ENCODE assay signal across 22 cellular contexts in the genomic region with DNA sequence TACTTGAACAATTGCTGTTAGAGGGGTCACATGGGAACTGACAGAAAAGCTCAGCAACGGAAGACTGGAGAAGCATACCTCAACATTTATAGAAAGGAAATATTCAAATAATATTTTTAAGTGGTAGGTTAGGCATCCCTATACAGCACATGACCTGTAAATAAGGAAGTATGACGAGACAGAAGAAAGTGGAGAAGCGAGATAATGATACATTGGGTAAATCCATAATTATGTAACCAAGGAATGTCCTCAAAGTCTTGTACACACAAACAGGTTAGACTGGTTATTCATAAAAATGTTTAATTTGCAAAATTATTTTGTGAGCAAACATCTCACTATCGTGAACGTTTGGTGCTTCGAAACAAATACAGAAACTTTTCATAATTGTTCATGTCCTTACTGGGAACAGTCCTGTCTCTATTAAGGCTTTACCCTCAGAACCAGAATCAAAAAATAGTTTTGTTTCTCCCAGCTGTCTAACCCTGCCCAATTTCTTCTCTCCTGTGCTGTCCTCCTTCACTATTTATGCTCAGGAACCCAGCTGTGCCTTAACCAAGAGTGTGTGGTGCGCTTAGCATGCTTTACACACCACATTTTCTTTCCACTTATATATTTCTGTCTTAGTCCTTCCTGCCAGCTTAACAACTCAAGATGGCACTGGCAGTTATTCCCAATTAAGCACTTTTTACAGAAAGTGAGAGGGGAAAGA. TPM values are rescaled to one million over a fixed set of nuclear protein-coding genes. Genes with fewer than 3 reads are reported as not detected.
DNase-seq lines count a peak whose midpoint lies in the region; ATAC-seq and TF ChIP-seq lines count a peak whose summit lies in the region.
"Had no signal": no experiment of that assay in that cellular context is flagged by ENCODE, and none has a peak within 500 bp of the region (broad histone marks: within the 10 kb centered on the region; RNA-seq: fewer than 3 reads in every experiment).

No MANE protein-coding gene starts in this region.

- CTCF ChIA-PET in Panc1 (lab: Charles Lee): no interaction called here
- CTCF ChIA-PET in activated CD4-positive, alpha-beta T cell treated with anti-CD3 and anti-CD28 coated beads for 36 hours (lab: Charles Lee): interaction anchor here (0.9 to 2.0 kb wide), 2 partner anchors 8 to 810 kb away, joined by 3 to 7 read pairs; no protein-coding TSS in a partner anchor

- H3K4me3 ChIP-seq in Panc1 (ENCODE audit: low read depth in 2 of 2, low read length in 2 of 2) (no peak overlapping the region), Peyer's patch (no peak overlapping the region)
- H3K4me3 ChIP-seq: ascending aorta, psoas muscle, suprapubic skin had no signal

- TF ChIP-seq CTCF in Panc1 (IDR thresholded peaks at IDR 0.05) (no peak), Peyer's patch (IDR thresholded peaks at IDR 0.05) (no peak)

- H3K27ac ChIP-seq in Panc1 (ENCODE audit: low read length) (peak overlapping the region; percentile 25; the same call in 1 of the 2 replicates), Peyer's patch (no peak overlapping the region)
- H3K27ac ChIP-seq: ascending aorta, psoas muscle, suprapubic skin had no signal

- intact Hi-C loops in Panc1 (cut with micrococcal nuclease; ENCODE audit: unreplicated experiment): no loop called here
- intact Hi-C loops in activated CD4-positive, alpha-beta T cell treated with anti-CD3 and anti-CD28 coated beads for 36 hours (cut with DNase I, micrococcal nuclease): no loop called here

- H3K9me3 ChIP-seq in Panc1 (ENCODE audit: control insufficient read depth, insufficient read depth, low read depth, low read length): no peaks in the 10 kb centered on the region
- no peaks in the 10 kb centered on the region for H3K9me3 ChIP-seq in Peyer's patch
- H3K9me3 ChIP-seq: ascending aorta, psoas muscle, suprapubic skin had no signal

- POLR2A ChIA-PET in Panc1 (lab: Charles Lee): no interaction called here
- POLR2A ChIA-PET in activated CD4-positive, alpha-beta T cell treated with anti-CD3 and anti-CD28 coated beads for 36 hours (lab: Charles Lee): no interaction called here

- ATAC-seq in Panc1 (no peak), esophagus mucosa (peak; percentile 88), GM18498 (IDR thresholded peaks at IDR 0.05; ENCODE audit: unreplicated experiment) (no peak)
- ATAC-seq in stimulated activated memory B cell treated with anti-CD40 and anti-IgM and Interleukin-4, amounts not matched to agents 10 μg/mL and 1 μg/mL and 100 μg/mL, for 72 hours: peak; percentile 63
- no peak for ATAC-seq in activated CD4-positive, alpha-beta T cell treated with anti-CD3 and anti-CD28 coated beads for 36 hours
- ATAC-seq: psoas muscle had no signal

- H3K36me3 Mint-ChIP-seq in stimulated activated memory B cell treated with anti-CD40 and anti-IgM and Interleukin-4, amounts not matched to agents 10 μg/mL and 1 μg/mL and 100 μg/mL, for 72 hours: peaks cover 84% of the 10 kb centered on the region
- peaks cover 4% of the 10 kb centered on the region for H3K36me3 Mint-ChIP-seq in activated CD4-positive, alpha-beta T cell treated with anti-CD3 and anti-CD28 coated beads for 36 hours (ENCODE audit: low read depth)

- H3K4me3 Mint-ChIP-seq in stimulated activated memory B cell treated with anti-CD40 and anti-IgM and Interleukin-4, amounts not matched to agents 10 μg/mL and 1 μg/mL and 100 μg/mL, for 72 hours: no peak overlapping the region
- H3K4me3 Mint-ChIP-seq in activated CD4-positive, alpha-beta T cell treated with anti-CD3 and anti-CD28 coated beads for 36 hours: no peak overlapping the region
- H3K4me3 Mint-ChIP-seq: nephron progenitor cell had no signal

- peak overlapping the region; percentile 15 for H3K27ac Mint-ChIP-seq in stimulated activated memory B cell treated with anti-CD40 and anti-IgM and Interleukin-4, amounts not matched to agents 10 μg/mL and 1 μg/mL and 100 μg/mL, for 72 hours
- no peak overlapping the region for H3K27ac Mint-ChIP-seq in activated CD4-positive, alpha-beta T cell treated with anti-CD3 and anti-CD28 coated beads for 36 hours
- H3K27ac Mint-ChIP-seq: nephron progenitor cell had no signal

- H3K36me3 ChIP-seq in Panc1 (ENCODE audit: control insufficient read depth, insufficient read depth, low read length) (no peaks in the 10 kb centered on the region), Peyer's patch (no peaks in the 10 kb centered on the region)
- H3K36me3 ChIP-seq: ascending aorta, suprapubic skin had no signal

- TF ChIP-seq POLR2A in Peyer's patch (IDR thresholded peaks at IDR 0.05): no peak

- H3K27me3 ChIP-seq in Panc1 (ENCODE audit: control insufficient read depth, insufficient read depth, low read length): no peaks in the 10 kb centered on the region
- H3K27me3 ChIP-seq in Peyer's patch: no peaks in the 10 kb centered on the region
- H3K27me3 ChIP-seq: ascending aorta, suprapubic skin had no signal

- peaks cover 61% of the 10 kb centered on the region for H3K4me1 Mint-ChIP-seq in stimulated activated memory B cell treated with anti-CD40 and anti-IgM and Interleukin-4, amounts not matched to agents 10 μg/mL and 1 μg/mL and 100 μg/mL, for 72 hours
- H3K4me1 Mint-ChIP-seq in activated CD4-positive, alpha-beta T cell treated with anti-CD3 and anti-CD28 coated beads for 36 hours: peaks cover 6% of the 10 kb centered on the region
- H3K4me1 Mint-ChIP-seq: nephron progenitor cell had no signal

- no peaks in the 10 kb centered on the region for H3K27me3 Mint-ChIP-seq in stimulated activated memory B cell treated with anti-CD40 and anti-IgM and Interleukin-4, amounts not matched to agents 10 μg/mL and 1 μg/mL and 100 μg/mL, for 72 hours
- H3K27me3 Mint-ChIP-seq in activated CD4-positive, alpha-beta T cell treated with anti-CD3 and anti-CD28 coated beads for 36 hours: no peaks in the 10 kb centered on the region

- H3K4me1 ChIP-seq in Panc1 (ENCODE audit: control insufficient read depth, insufficient read depth, low read length): no peaks in the 10 kb centered on the region
- no peaks in the 10 kb centered on the region for H3K4me1 ChIP-seq in Peyer's patch
- H3K4me1 ChIP-seq: ascending aorta, psoas muscle had no signal

- no TSS peak for BruUV-seq in Panc1 (replicated peaks; lab: Mats Ljungman, UMichigan)

- DNase-seq in MV-4-11 (lab: John Stamatoyannopoulos, UW): peak; percentile 34
- DNase-seq in Panc1 (ENCODE audit: low read depth, low spot score): no peak
- DNase-seq in activated CD4-positive, alpha-beta T cell treated with anti-CD3 and anti-CD28 coated beads for 36 hours: no peak
- DNase-seq in activated CD4-positive, alpha-beta T cell treated with anti-CD3 and anti-CD28 coated beads, Interleukin-2, amount 50 U/mL, for 4 hours: no peak
- no peak for DNase-seq in Peyer's patch
- DNase-seq: activated CD4-positive, alpha-beta T cell treated with anti-CD3 and anti-CD28 coated beads for 48 hours; activated CD8-positive, alpha-beta memory T cell treated with anti-CD3 and anti-CD28 coated beads, Interleukin-2, amount 50 U/mL, for 48 hours; activated naive CD4-positive, alpha-beta T cell treated with anti-CD3 and anti-CD28 coated beads, Interleukin-2, amount 50 U/mL, for 16 hours; DMS 273 treated with DMSO at 0.1 percent for 48 hours; mesenchymal stem cell; NCI-H187; NCI-H345; nephron progenitor cell; psoas muscle; stimulated activated CD8-positive, alpha-beta memory T cell treated with anti-CD3 and anti-CD28 coated beads, Interleukin-4, amount 100 ng/mL, for 48 hours; T1000 had no signal

- H3K9me3 Mint-ChIP-seq in stimulated activated memory B cell treated with anti-CD40 and anti-IgM and Interleukin-4, amounts not matched to agents 10 μg/mL and 1 μg/mL and 100 μg/mL, for 72 hours: peaks cover 8% of the 10 kb centered on the region
- peaks cover 6% of the 10 kb centered on the region for H3K9me3 Mint-ChIP-seq in activated CD4-positive, alpha-beta T cell treated with anti-CD3 and anti-CD28 coated beads for 36 hours (ENCODE audit: low read depth)
- H3K9me3 Mint-ChIP-seq: nephron progenitor cell had no signal

- in situ Hi-C loops in Panc1 (cut with HindIII; ENCODE audit: low pct_unique_long_range_greater_than_20kb, low sequenced_read_pairs): no loop called here

RNA-seq across cellular contexts. Expression of a gene that starts 10.2 kb away (rescaled TPM):
- 1.8 TPM for total RNA-seq in Panc1 (2021; ENCODE audit: unreplicated experiment)
- polyA plus RNA-seq in Panc1 (2012; ENCODE audit: insufficient read length): 3.3 TPM
- 0.12 TPM for total RNA-seq in esophagus mucosa
- total RNA-seq in activated CD4-positive, alpha-beta T cell treated with anti-CD3 and anti-CD28 coated beads for 36 hours: under 1 TPM in 1 of 2 experiments, not detected in 1; 0.33 TPM
- 10 to 100 TPM in 1 of 4 donors, under 1 TPM in 2, not detected in 1; 0.13 to 32.2 (median 0.70) TPM for total RNA-seq in Peyer's patch
- total RNA-seq: ascending aorta had no signal
- polyA plus RNA-seq: BJ had no signal

RNA-seq across cellular contexts. Expression of a gene that starts 22.8 kb away (rescaled TPM):
- 87.1 TPM for total RNA-seq in Panc1 (2021; ENCODE audit: unreplicated experiment)
- polyA plus RNA-seq in Panc1 (2012; ENCODE audit: insufficient read length): 81.4 TPM
- 54.8 TPM for total RNA-seq in esophagus mucosa
- total RNA-seq in activated CD4-positive, alpha-beta T cell treated with anti-CD3 and anti-CD28 coated beads for 36 hours: 10 to 100 TPM; 80.2 to 94.3 TPM
- 10 to 100 TPM; 29.7 to 91.3 (median 56.1) TPM for total RNA-seq in Peyer's patch

Comparison
In these comparisons a context has a peak if more than half of its experiments do, and no peak if none do; other contexts are left out.
1. ATAC-seq: peak in esophagus mucosa (single experiment) and stimulated activated memory B cell treated with anti-CD40 and anti-IgM and Interleukin-4, amounts not matched to agents 10 μg/mL and 1 μg/mL and 100 μg/mL, for 72 hours (single experiment); none in Panc1 (single experiment), activated CD4-positive, alpha-beta T cell treated with anti-CD3 and anti-CD28 coated beads for 36 hours (single experiment) and GM18498 (single experiment).